In the genomic region with DNA sequence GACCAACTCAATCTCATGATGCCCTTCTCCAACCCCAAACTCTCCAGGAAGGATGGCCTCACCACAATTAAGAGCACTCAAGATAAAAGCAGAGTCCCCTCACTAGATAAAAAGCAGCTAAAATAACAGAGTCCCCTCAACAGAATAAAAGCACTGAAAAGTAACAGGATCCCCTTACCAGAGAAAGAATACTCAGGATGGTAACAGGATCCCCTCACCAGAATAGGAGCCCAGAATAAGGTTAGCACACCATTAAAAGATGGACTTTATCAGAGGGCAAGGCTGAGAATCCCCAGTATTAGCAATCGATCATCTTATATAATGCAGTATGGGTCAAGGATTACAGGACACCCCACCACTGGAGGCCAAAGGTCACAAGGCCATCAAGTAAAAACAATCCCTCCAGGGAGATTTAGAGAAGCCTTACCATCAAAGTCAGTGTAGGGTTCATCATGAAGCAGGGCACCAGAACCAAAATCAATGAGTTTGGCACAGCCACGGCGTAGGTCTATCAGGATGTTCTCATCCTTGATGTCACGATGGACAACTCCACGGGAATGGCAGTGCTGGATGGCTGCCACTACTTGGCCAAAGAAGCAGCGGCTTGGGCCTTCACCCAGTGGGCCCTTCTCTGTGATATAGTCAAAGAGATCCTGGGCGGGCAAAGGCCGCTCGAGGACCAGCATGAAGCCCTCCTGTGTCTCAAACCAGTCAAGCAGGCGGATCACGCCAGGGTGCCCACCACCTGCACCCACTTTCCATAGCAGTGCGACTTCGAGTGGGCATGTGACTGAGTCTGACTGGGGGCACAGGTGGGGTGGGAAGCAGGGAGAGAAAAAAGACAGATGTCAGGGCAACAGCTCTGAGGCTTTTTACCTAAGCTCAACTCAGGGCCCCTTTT, we compare ENCODE assay signal across 13 cellular contexts. TPM values are rescaled to one million over a fixed set of nuclear protein-coding genes. Genes with fewer than 3 reads are reported as not detected.
A peak's percentile ranks its signal among the peaks of the same experiment; 100 is the strongest.
DNase-seq lines count a peak whose midpoint lies in the region; ATAC-seq and TF ChIP-seq lines count a peak whose summit lies in the region.
"Had no signal": no experiment of that assay in that cellular context is flagged by ENCODE, and none has a peak within 500 bp of the region (broad histone marks: within the 10 kb centered on the region; RNA-seq: fewer than 3 reads in every experiment).

No MANE protein-coding gene starts in this region.

- POLR2A ChIA-PET in CD8-positive, alpha-beta T cell (lab: Charles Lee), result interaction anchor here (3.3 kb wide), 1 partner anchor 24 kb away, joined by 28 read pairs; no protein-coding TSS in a partner anchor

- no peak overlapping the region for H3K27ac ChIP-seq in CD8-positive, alpha-beta T cell (ENCODE audit: low read depth, low read length)
- H3K27ac ChIP-seq: BLaER1 treated with 17β-estradiol and CSF1 and Interleukin-3, amounts not matched to agents 10 nM and 100 nM had no signal

- no peaks in the 10 kb centered on the region for H3K9me3 ChIP-seq in CD8-positive, alpha-beta T cell (ENCODE audit: low read length)
- no peaks in the 10 kb centered on the region for H3K9me3 ChIP-seq in mononuclear cell (ENCODE audit: low read depth, low read length)

- CTCF ChIA-PET in CD8-positive, alpha-beta T cell (lab: Charles Lee), result interaction anchor here (0.6 to 1.8 kb wide), 4 partner anchors 24 to 267 kb away, joined by 3 to 5 read pairs (median 4); no protein-coding TSS in a partner anchor

- H3K4me1 Mint-ChIP-seq in CD8-positive, alpha-beta T cell (ENCODE audit: low read depth), result peaks cover 56% of the 10 kb centered on the region
- H3K4me1 Mint-ChIP-seq in activated T-helper 1 cell treated with anti-CD3 and anti-CD28 coated beads, Interleukin-12 subunit alpha, Interleukin-12 subunit beta, Interleukin-2, Interleukin-4 antibody, amounts not matched to agents 30 ng/mL and 10 ng/mL and 1 ng/mL, durations not matched to agents 14 hours and 24 hours and 36 hours (ENCODE audit: low read depth), result peaks cover 45% of the 10 kb centered on the region

- no peaks in the 10 kb centered on the region for H3K9me3 Mint-ChIP-seq in CD8-positive, alpha-beta T cell
- H3K9me3 Mint-ChIP-seq in activated T-helper 1 cell treated with anti-CD3 and anti-CD28 coated beads, Interleukin-12 subunit alpha, Interleukin-12 subunit beta, Interleukin-2, Interleukin-4 antibody, amounts not matched to agents 30 ng/mL and 10 ng/mL and 1 ng/mL, durations not matched to agents 14 hours and 24 hours and 36 hours, result no peaks in the 10 kb centered on the region

- no peaks in the 10 kb centered on the region for H3K27me3 ChIP-seq in CD8-positive, alpha-beta T cell (ENCODE audit: insufficient read depth, low read length)
- no peaks in the 10 kb centered on the region for H3K27me3 ChIP-seq in H7 (ENCODE audit: control insufficient read depth, insufficient read depth, low read length)
- no peaks in the 10 kb centered on the region for H3K27me3 ChIP-seq in mononuclear cell (ENCODE audit: insufficient read depth, low read length)

- peaks cover 48% of the 10 kb centered on the region for H3K4me1 ChIP-seq in CD8-positive, alpha-beta T cell (ENCODE audit: insufficient read depth, low read length)
- H3K4me1 ChIP-seq in mononuclear cell (ENCODE audit: insufficient read depth, low read length), result peaks cover 62% of the 10 kb centered on the region

- H3K36me3 ChIP-seq in CD8-positive, alpha-beta T cell (ENCODE audit: insufficient read depth, low read length), result peaks cover 41% of the 10 kb centered on the region
- peaks cover 37% of the 10 kb centered on the region for H3K36me3 ChIP-seq in H7 (replicated peaks; ENCODE audit: control insufficient read depth, insufficient read depth, low read length)

- H3K27me3 Mint-ChIP-seq in CD8-positive, alpha-beta T cell (ENCODE audit: low read depth), result no peaks in the 10 kb centered on the region
- no peaks in the 10 kb centered on the region for H3K27me3 Mint-ChIP-seq in activated T-helper 1 cell treated with anti-CD3 and anti-CD28 coated beads, Interleukin-12 subunit alpha, Interleukin-12 subunit beta, Interleukin-2, Interleukin-4 antibody, amounts not matched to agents 30 ng/mL and 10 ng/mL and 1 ng/mL, durations not matched to agents 14 hours and 24 hours and 36 hours (ENCODE audit: insufficient read depth)

- H3K4me3 ChIP-seq in CD8-positive, alpha-beta T cell (ENCODE audit: low read depth, low read length), result peak overlapping the region; percentile 28
- peak overlapping the region; percentile 6; the same call in 1 of the 2 replicates for H3K4me3 ChIP-seq in H7 (ENCODE audit: insufficient read depth, low read depth, low read length)
- H3K4me3 ChIP-seq in mononuclear cell (ENCODE audit: low read length), result peak overlapping the region; percentile 19

- H3K4me3 Mint-ChIP-seq in CD8-positive, alpha-beta T cell, result peak overlapping the region; percentile 97
- peak overlapping the region; percentile 98 for H3K4me3 Mint-ChIP-seq in activated T-helper 1 cell treated with anti-CD3 and anti-CD28 coated beads, Interleukin-12 subunit alpha, Interleukin-12 subunit beta, Interleukin-2, Interleukin-4 antibody, amounts not matched to agents 30 ng/mL and 10 ng/mL and 1 ng/mL, durations not matched to agents 14 hours and 24 hours and 36 hours

- peak overlapping the region; percentile 57 for H3K27ac Mint-ChIP-seq in CD8-positive, alpha-beta T cell
- H3K27ac Mint-ChIP-seq in activated T-helper 1 cell treated with anti-CD3 and anti-CD28 coated beads, Interleukin-12 subunit alpha, Interleukin-12 subunit beta, Interleukin-2, Interleukin-4 antibody, amounts not matched to agents 30 ng/mL and 10 ng/mL and 1 ng/mL, durations not matched to agents 14 hours and 24 hours and 36 hours, result peak overlapping the region; percentile 52

- no peak for TF ChIP-seq CTCF in CD8-positive, alpha-beta T cell (IDR thresholded peaks at IDR 0.05)

- no peak for DNase-seq in CD8-positive, alpha-beta T cell
- no peak for DNase-seq in H7
- no peak for DNase-seq in activated T-helper 1 cell treated with anti-CD3 and anti-CD28 coated beads, Interleukin-12 subunit alpha, Interleukin-12 subunit beta, Interleukin-2, Interleukin-4 antibody, amounts not matched to agents 30 ng/mL and 10 ng/mL and 1 ng/mL, durations not matched to agents 14 hours and 24 hours and 36 hours (ENCODE audit: low spot score)
- DNase-seq in NCI-H748 (lab: John Stamatoyannopoulos, UW; ENCODE audit: unreplicated experiment), result no peak
- DNase-seq in retina, result no peak
- DNase-seq: left cardiac atrium; NCI-H2029; NCI-H526 treated with DMSO at 0.1 percent for 48 hours; stimulated activated CD4-positive, alpha-beta T cell treated with anti-CD3 and anti-CD28 coated beads, Interleukin-12 subunit alpha, Interleukin-12 subunit beta, amount 100 ng/mL, for 4 hours; T-helper 9 cell had no signal

- intact Hi-C loops in CD8-positive, alpha-beta T cell (cut with DNase I, micrococcal nuclease), result loop anchor here (5.0 to 10.0 kb wide), 7 partner anchors 32 to 1260 kb away; partner anchors contain the start of genes ELK1 (in 1 of the 2), HDAC6 (in 1 of the 2), MAGIX (in 1 of the 2) and OTUD5 (in 1 of the 2)
- intact Hi-C loops in activated T-helper 1 cell treated with anti-CD3 and anti-CD28 coated beads, Interleukin-12 subunit alpha, Interleukin-12 subunit beta, Interleukin-2, Interleukin-4 antibody, amounts not matched to agents 30 ng/mL and 10 ng/mL and 1 ng/mL, durations not matched to agents 14 hours and 24 hours and 36 hours (cut with micrococcal nuclease), result loop anchor here (5.0 to 10.0 kb wide), 4 partner anchors 87 to 393 kb away; partner anchors contain the start of genes EBP, GRIPAP1 and MAGIX

- H3K36me3 Mint-ChIP-seq in CD8-positive, alpha-beta T cell, result peaks cover 71% of the 10 kb centered on the region
- peaks cover 53% of the 10 kb centered on the region for H3K36me3 Mint-ChIP-seq in activated T-helper 1 cell treated with anti-CD3 and anti-CD28 coated beads, Interleukin-12 subunit alpha, Interleukin-12 subunit beta, Interleukin-2, Interleukin-4 antibody, amounts not matched to agents 30 ng/mL and 10 ng/mL and 1 ng/mL, durations not matched to agents 14 hours and 24 hours and 36 hours (ENCODE audit: low read depth)

- ATAC-seq in CD8-positive, alpha-beta T cell, result no peak
- no peak for ATAC-seq in GM18867 (IDR thresholded peaks at IDR 0.05; ENCODE audit: unreplicated experiment)
- ATAC-seq: left cardiac atrium had no signal

RNA-seq across cellular contexts. Expression of gene SLC35A2, which starts 3.4 kb away (rescaled TPM):
- 10 to 100 TPM; 14.6 to 16.6 TPM for total RNA-seq in CD8-positive, alpha-beta T cell
- 12.0 and 12.3 TPM in 2 replicates for total RNA-seq in H7 (2014; rRNA removed; shearing (Covaris generic))
- 24.9 and 26.5 TPM in 2 replicates for total RNA-seq in activated T-helper 1 cell treated with anti-CD3 and anti-CD28 coated beads, Interleukin-12 subunit alpha, Interleukin-12 subunit beta, Interleukin-2, Interleukin-4 antibody, amounts not matched to agents 30 ng/mL and 10 ng/mL and 1 ng/mL, durations not matched to agents 14 hours and 24 hours and 36 hours
- 8.5 TPM for total RNA-seq in mononuclear cell

RNA-seq across cellular contexts. Expression of gene PIM2, which starts 4.0 kb away (rescaled TPM):
- total RNA-seq in CD8-positive, alpha-beta T cell, result 100 to 1,000 TPM; 212 to 218 TPM
- total RNA-seq in H7 (2014; rRNA removed; shearing (Covaris generic)), result 161 and 207 TPM in 2 replicates
- total RNA-seq in activated T-helper 1 cell treated with anti-CD3 and anti-CD28 coated beads, Interleukin-12 subunit alpha, Interleukin-12 subunit beta, Interleukin-2, Interleukin-4 antibody, amounts not matched to agents 30 ng/mL and 10 ng/mL and 1 ng/mL, durations not matched to agents 14 hours and 24 hours and 36 hours, result 475 and 478 TPM in 2 replicates
- total RNA-seq in mononuclear cell, result 239 TPM

RNA-seq across cellular contexts. Expression of gene PQBP1, which starts 17.1 kb away (rescaled TPM):
- 10 to 100 TPM; 79.9 to 82.1 TPM for total RNA-seq in CD8-positive, alpha-beta T cell
- 30.2 and 39.8 TPM in 2 replicates for total RNA-seq in H7 (2014; rRNA removed; shearing (Covaris generic))
- total RNA-seq in activated T-helper 1 cell treated with anti-CD3 and anti-CD28 coated beads, Interleukin-12 subunit alpha, Interleukin-12 subunit beta, Interleukin-2, Interleukin-4 antibody, amounts not matched to agents 30 ng/mL and 10 ng/mL and 1 ng/mL, durations not matched to agents 14 hours and 24 hours and 36 hours, result 112 and 119 TPM in 2 replicates
- total RNA-seq in mononuclear cell, result 37.6 TPM

RNA-seq across cellular contexts. Expression of gene TIMM17B, which starts 17.3 kb away (rescaled TPM):
- 10 to 100 TPM; 35.0 to 37.6 TPM for total RNA-seq in CD8-positive, alpha-beta T cell
- 129 and 157 TPM in 2 replicates for total RNA-seq in H7 (2014; rRNA removed; shearing (Covaris generic))
- 72.2 and 72.3 TPM in 2 replicates for total RNA-seq in activated T-helper 1 cell treated with anti-CD3 and anti-CD28 coated beads, Interleukin-12 subunit alpha, Interleukin-12 subunit beta, Interleukin-2, Interleukin-4 antibody, amounts not matched to agents 30 ng/mL and 10 ng/mL and 1 ng/mL, durations not matched to agents 14 hours and 24 hours and 36 hours
- total RNA-seq in mononuclear cell, result 18.3 TPM

RNA-seq across cellular contexts. Expression of gene OTUD5, which starts 42.6 kb away (rescaled TPM):
- total RNA-seq in CD8-positive, alpha-beta T cell, result 100 to 1,000 TPM; 109 to 113 TPM
- 32.6 and 35.1 TPM in 2 replicates for total RNA-seq in H7 (2014; rRNA removed; shearing (Covaris generic))
- total RNA-seq in activated T-helper 1 cell treated with anti-CD3 and anti-CD28 coated beads, Interleukin-12 subunit alpha, Interleukin-12 subunit beta, Interleukin-2, Interleukin-4 antibody, amounts not matched to agents 30 ng/mL and 10 ng/mL and 1 ng/mL, durations not matched to agents 14 hours and 24 hours and 36 hours, result 84.1 and 84.8 TPM in 2 replicates
- total RNA-seq in mononuclear cell, result 56.1 TPM
